In the genomic region with DNA sequence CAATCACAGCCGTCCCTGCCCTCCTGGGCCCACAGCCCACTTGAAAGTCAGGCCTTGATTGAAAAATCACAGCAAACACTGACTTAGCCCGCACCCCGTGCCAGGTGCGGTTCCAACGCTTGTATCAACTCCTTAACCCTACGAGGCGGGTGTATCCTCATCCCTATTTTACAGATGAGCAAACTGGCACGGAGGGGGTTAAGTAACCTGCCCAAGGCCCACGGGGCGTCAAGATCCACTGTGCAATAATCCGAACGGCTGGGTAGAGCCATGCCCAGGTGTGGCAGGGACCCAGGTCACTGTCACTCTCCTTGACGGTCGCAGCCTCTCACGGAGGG, we compare ENCODE assay signal across 10 cellular contexts. TPM values are rescaled to one million over a fixed set of nuclear protein-coding genes. Genes with fewer than 3 reads are reported as not detected.
DNase-seq lines count a peak whose midpoint lies in the region; ATAC-seq and TF ChIP-seq lines count a peak whose summit lies in the region.
"Had no signal": no experiment of that assay in that cellular context is flagged by ENCODE, and none has a peak within 500 bp of the region (broad histone marks: within the 10 kb centered on the region; RNA-seq: fewer than 3 reads in every experiment).

No MANE protein-coding gene starts in this region.

- no peaks in the 10 kb centered on the region for H3K9me3 ChIP-seq in osteoblast (ENCODE audit: low read depth, low read length)

- peak overlapping the region; percentile 85 for H3K4me2 ChIP-seq in osteoblast (ENCODE audit: insufficient read depth, low read length)

- H3K36me3 ChIP-seq in GM06990 (ENCODE audit: control insufficient read depth, insufficient read depth, low read length) (no peaks in the 10 kb centered on the region), osteoblast (ENCODE audit: insufficient read depth, low read length) (no peaks in the 10 kb centered on the region)
- H3K36me3 ChIP-seq: WERI-Rb-1 had no signal

- no peak overlapping the region for H2AFZ ChIP-seq in osteoblast (ENCODE audit: low read length)

- no peak overlapping the region for H3K27ac ChIP-seq in osteoblast (ENCODE audit: low read depth, low read length)
- H3K27ac ChIP-seq: WERI-Rb-1 had no signal

- no peaks in the 10 kb centered on the region for H3K79me2 ChIP-seq in osteoblast (ENCODE audit: insufficient read depth, low read length)

- peak overlapping the region; percentile 55 for H3K4me3 ChIP-seq in GM06990 (replicated peaks; ENCODE audit: low read depth, low read length)
- peak overlapping the region; percentile 46 for H3K4me3 ChIP-seq in epithelial cell of proximal tubule (ENCODE audit: low read depth, low read length)
- H3K4me3 ChIP-seq in osteoblast (ENCODE audit: insufficient read depth, low read length): peak overlapping the region; percentile 69

- ATAC-seq in GM19328 (IDR thresholded peaks at IDR 0.05; ENCODE audit: unreplicated experiment): no peak

- peaks cover 12% of the 10 kb centered on the region for H3K4me1 ChIP-seq in osteoblast (ENCODE audit: insufficient read depth, low read length)

- no peaks in the 10 kb centered on the region for H4K20me1 ChIP-seq in osteoblast (ENCODE audit: insufficient read depth, low read length)

- H3K27me3 ChIP-seq in GM06990 (replicated peaks; ENCODE audit: control insufficient read depth, insufficient read depth, low read length): no peaks in the 10 kb centered on the region
- peaks cover 9% of the 10 kb centered on the region for H3K27me3 ChIP-seq in osteoblast (ENCODE audit: insufficient read depth, low read length)

- no peak for TF ChIP-seq CTCF in GM06990 (IDR thresholded peaks at IDR 0.05; ENCODE audit: insufficient read depth, low read length, poor library complexity, severe bottlenecking)
- no peak for TF ChIP-seq CTCF in epithelial cell of proximal tubule (conservative IDR thresholded peaks at IDR 0.05; ENCODE audit: low read depth, low read length)
- TF ChIP-seq CTCF in osteoblast (IDR thresholded peaks at IDR 0.05; ENCODE audit: extremely low read depth, low read depth, low read length): no peak
- TF ChIP-seq CTCF in GM10266 (IDR thresholded peaks at IDR 0.05; ENCODE audit: control insufficient read depth, insufficient read depth, low read depth, missing control alignments): no peak

- DNase-seq in GM06990 (ENCODE audit: extremely low read depth, insufficient read length) (no peak), NCI-H510A (lab: John Stamatoyannopoulos, UW) (peak; percentile 32), epithelial cell of proximal tubule (ENCODE audit: low read depth) (no peak), osteoblast (ENCODE audit: insufficient read length, low spot score, missing footprints) (no peak), GM10266 (ENCODE audit: extremely low spot score) (no peak), superior temporal gyrus (ENCODE audit: extremely low spot score) (no peak), cerebellar nuclear complex (lab: John Stamatoyannopoulos, UW) (no peak)
- DNase-seq: NCI-H1694 treated with DMSO at 0.1 percent for 48 hours, WERI-Rb-1 had no signal

RNA-seq across cellular contexts. Expression of gene DNAH10, which starts 0.6 kb away (rescaled TPM):
- total RNA-seq in epithelial cell of proximal tubule (0.17 TPM in 1 of 2 replicates, not detected in the other), osteoblast (0.72 and 1.5 TPM in 2 replicates)

RNA-seq across cellular contexts. Expression of gene ATP6V0A2, which starts 50.5 kb away (rescaled TPM):
- 12.6 and 21.8 TPM in 2 replicates for total RNA-seq in epithelial cell of proximal tubule
- 27.1 and 31.1 TPM in 2 replicates for total RNA-seq in osteoblast
